In genomic region chr19:1355974-1356865, GRCh38 we compare ENCODE assay signal across 8 cellular contexts. TPM values are rescaled to one million over a fixed set of nuclear protein-coding genes. Genes with fewer than 3 reads are reported as not detected.
A peak's percentile ranks its signal among the peaks of the same experiment; 100 is the strongest.
DNase-seq lines count a peak whose midpoint lies in the region; ATAC-seq and TF ChIP-seq lines count a peak whose summit lies in the region.

No MANE protein-coding gene starts in this region.

- intact Hi-C loops in Caco-2 (cut with micrococcal nuclease; ENCODE audit: unreplicated experiment) (loop anchor here (2.0 kb wide), 1 partner anchor 51 kb away; the partner anchor contains the start of gene DAZAP1), PC-3 (cut with micrococcal nuclease) (loop anchor here (10.0 kb wide), 1 partner anchor 81 kb away; the partner anchor contains the start of gene FAM174C)

- peak overlapping the region; percentile 84 for H3K4me2 ChIP-seq in PC-3 (ENCODE audit: low read length)

- H3K27me3 ChIP-seq in Caco-2 (replicated peaks; ENCODE audit: control insufficient read depth, insufficient read depth, low read length) (no peaks in the 10 kb centered on the region), PC-3 (ENCODE audit: low read length) (no peaks in the 10 kb centered on the region)

- H3K9me3 ChIP-seq in Caco-2 = no peaks in the 10 kb centered on the region
- H3K9me3 ChIP-seq in PC-3 (ENCODE audit: low read length) = no peaks in the 10 kb centered on the region

- POLR2A ChIA-PET in Caco-2 (lab: Charles Lee) = interaction anchor here (0.6 kb wide), 1 partner anchor 603 kb away, joined by 4 read pairs; no protein-coding TSS in a partner anchor
- POLR2A ChIA-PET in PC-3 (lab: Charles Lee; ENCODE audit: unreplicated experiment) = no interaction called here

- H3K4me3 ChIP-seq in Caco-2 (ENCODE audit: low read depth, low read length) = peak overlapping the region; percentile 94
- peak overlapping the region; percentile 66 for H3K4me3 ChIP-seq in PC-3 (ENCODE audit: low read length)
- H3K4me3 ChIP-seq in epithelial cell of esophagus (ENCODE audit: low read length) = peak overlapping the region; percentile 75

- peak overlapping the region; percentile 25; the same call in 1 of the 2 replicates for H3K9ac ChIP-seq in PC-3 (ENCODE audit: low read length)

- H3K27ac ChIP-seq in PC-3 (ENCODE audit: low read length) = no peak overlapping the region

- no peaks in the 10 kb centered on the region for H3K9me3 Mint-ChIP-seq in Caco-2 (ENCODE audit: unreplicated experiment)
- H3K9me3 Mint-ChIP-seq in osteocyte (ENCODE audit: unreplicated experiment) = no peaks in the 10 kb centered on the region

- no peaks in the 10 kb centered on the region for H3K9me2 ChIP-seq in PC-3 (replicated peaks; ENCODE audit: low read length)

- H3K4me3 Mint-ChIP-seq in Caco-2 (ENCODE audit: unreplicated experiment) (peak overlapping the region; percentile 77), osteocyte (ENCODE audit: unreplicated experiment) (peak overlapping the region; percentile 82)

- ATAC-seq in PC-3 (no peak), HG03460 (IDR thresholded peaks at IDR 0.05; ENCODE audit: unreplicated experiment) (no peak), HG03108 (IDR thresholded peaks at IDR 0.05; ENCODE audit: unreplicated experiment) (no peak), HG02970 (IDR thresholded peaks at IDR 0.05; ENCODE audit: low FRiP score, unreplicated experiment) (no peak)

- H3K4me1 ChIP-seq in Caco-2 (no peaks in the 10 kb centered on the region), PC-3 (ENCODE audit: insufficient read depth, low read length) (peaks cover 6% of the 10 kb centered on the region)

- CTCF ChIA-PET in Caco-2 (lab: Charles Lee) (interaction anchor here (0.6 kb wide), 1 partner anchor 52 kb away, joined by 4 read pairs; no protein-coding TSS in a partner anchor), PC-3 (lab: Charles Lee) (interaction anchor here (1.2 kb wide), 1 partner anchor 42 kb away, joined by 3 read pairs; no protein-coding TSS in a partner anchor)

- H3F3A ChIP-seq in PC-3 (ENCODE audit: low read length, unreplicated experiment) = no peaks in the 10 kb centered on the region

- H3K79me2 ChIP-seq in PC-3 (ENCODE audit: low read length) = peaks cover 6% of the 10 kb centered on the region; the same call in 1 of the 2 replicates

- H4K20me1 ChIP-seq in PC-3 (ENCODE audit: low read length) = no peaks in the 10 kb centered on the region

- H3K27ac Mint-ChIP-seq in Caco-2 (ENCODE audit: unreplicated experiment) = peak overlapping the region; percentile 77
- peak overlapping the region; percentile 83 for H3K27ac Mint-ChIP-seq in osteocyte (ENCODE audit: unreplicated experiment)

- H3K27me3 Mint-ChIP-seq in Caco-2 (ENCODE audit: insufficient read depth, unreplicated experiment) = no peaks in the 10 kb centered on the region
- H3K27me3 Mint-ChIP-seq in osteocyte (ENCODE audit: unreplicated experiment) = no peaks in the 10 kb centered on the region

- BruUV-seq in Caco-2 (replicated peaks; lab: Mats Ljungman, UMichigan) = no TSS peak
- TSS peak; percentile 27 for BruUV-seq in PC-3 (replicated peaks; lab: Mats Ljungman, UMichigan)

- H3K36me3 Mint-ChIP-seq in Caco-2 (ENCODE audit: insufficient read depth, unreplicated experiment) (peaks cover 45% of the 10 kb centered on the region), osteocyte (ENCODE audit: unreplicated experiment) (peaks cover 23% of the 10 kb centered on the region)

- peaks cover 5% of the 10 kb centered on the region for H3K4me1 Mint-ChIP-seq in Caco-2 (ENCODE audit: low read depth, unreplicated experiment)
- H3K4me1 Mint-ChIP-seq in osteocyte (ENCODE audit: unreplicated experiment) = peaks cover 26% of the 10 kb centered on the region

- peak overlapping the region; percentile 56 for H2AFZ ChIP-seq in PC-3 (ENCODE audit: low read length)

- DNase-seq in Caco-2 (no peak), PC-3 (no peak), epithelial cell of esophagus (ENCODE audit: low read depth) (no peak), osteocyte (ENCODE audit: extremely low spot score, unreplicated experiment) (no peak), NCI-H1694 (lab: John Stamatoyannopoulos, UW) (no peak)

- TF ChIP-seq CTCF in Caco-2 (IDR thresholded peaks at IDR 0.05; ENCODE audit: insufficient read depth in 1 of 2, low read depth in 1 of 2, low read length in 1 of 2, severe bottlenecking in 1 of 2, unreplicated experiment in 1 of 2) = no peak
- no peak for TF ChIP-seq CTCF in PC-3 (conservative IDR thresholded peaks at IDR 0.05; ENCODE audit: low read depth, low read length)
- no peak for TF ChIP-seq CTCF in epithelial cell of esophagus (IDR thresholded peaks at IDR 0.05; ENCODE audit: insufficient read depth, low read depth, low read length, missing control alignments)
- no peak for TF ChIP-seq CTCF in osteocyte (IDR thresholded peaks at IDR 0.05)

- peaks cover 1% of the 10 kb centered on the region; the same call in 1 of the 2 replicates for H3K36me3 ChIP-seq in Caco-2 (ENCODE audit: control insufficient read depth, insufficient read depth, low read length)
- H3K36me3 ChIP-seq in PC-3 (ENCODE audit: low read depth, low read length) = no peaks in the 10 kb centered on the region

RNA-seq across cellular contexts. Expression of gene NDUFS7, which starts 27.5 kb away (rescaled TPM):
- total RNA-seq in Caco-2 (2022) (111 and 114 TPM in 2 replicates), PC-3 (2014; rRNA removed) (102 and 111 TPM in 2 replicates), osteocyte (71.7 and 74.4 TPM in 2 replicates)

RNA-seq across cellular contexts. Expression of gene GAMT, which starts 45.1 kb away (rescaled TPM):
- total RNA-seq in Caco-2 (2022) (67.3 and 75.7 TPM in 2 replicates), PC-3 (2014; rRNA removed) (74.9 and 75.6 TPM in 2 replicates), osteocyte (31.2 and 35.3 TPM in 2 replicates)

RNA-seq across cellular contexts. Expression of gene DAZAP1, which starts 51.2 kb away (rescaled TPM):
- total RNA-seq in Caco-2 (2022) (165 and 180 TPM in 2 replicates), PC-3 (2014; rRNA removed) (177 and 178 TPM in 2 replicates), osteocyte (91.0 and 101 TPM in 2 replicates)
